In genomic region chr16:81831722-81832126, GRCh38 we compare ENCODE assay signal across 1 cellular context.
TF ChIP-seq lines count a peak whose summit lies in the region.

No MANE protein-coding gene starts in this region.

TF ChIP-seq in GM12878, 131 proteins besides CTCF, POLR2A, EP300 and RAD21 (continued from another document and continues in another):
- TF ChIP-seq, protein P1, sequence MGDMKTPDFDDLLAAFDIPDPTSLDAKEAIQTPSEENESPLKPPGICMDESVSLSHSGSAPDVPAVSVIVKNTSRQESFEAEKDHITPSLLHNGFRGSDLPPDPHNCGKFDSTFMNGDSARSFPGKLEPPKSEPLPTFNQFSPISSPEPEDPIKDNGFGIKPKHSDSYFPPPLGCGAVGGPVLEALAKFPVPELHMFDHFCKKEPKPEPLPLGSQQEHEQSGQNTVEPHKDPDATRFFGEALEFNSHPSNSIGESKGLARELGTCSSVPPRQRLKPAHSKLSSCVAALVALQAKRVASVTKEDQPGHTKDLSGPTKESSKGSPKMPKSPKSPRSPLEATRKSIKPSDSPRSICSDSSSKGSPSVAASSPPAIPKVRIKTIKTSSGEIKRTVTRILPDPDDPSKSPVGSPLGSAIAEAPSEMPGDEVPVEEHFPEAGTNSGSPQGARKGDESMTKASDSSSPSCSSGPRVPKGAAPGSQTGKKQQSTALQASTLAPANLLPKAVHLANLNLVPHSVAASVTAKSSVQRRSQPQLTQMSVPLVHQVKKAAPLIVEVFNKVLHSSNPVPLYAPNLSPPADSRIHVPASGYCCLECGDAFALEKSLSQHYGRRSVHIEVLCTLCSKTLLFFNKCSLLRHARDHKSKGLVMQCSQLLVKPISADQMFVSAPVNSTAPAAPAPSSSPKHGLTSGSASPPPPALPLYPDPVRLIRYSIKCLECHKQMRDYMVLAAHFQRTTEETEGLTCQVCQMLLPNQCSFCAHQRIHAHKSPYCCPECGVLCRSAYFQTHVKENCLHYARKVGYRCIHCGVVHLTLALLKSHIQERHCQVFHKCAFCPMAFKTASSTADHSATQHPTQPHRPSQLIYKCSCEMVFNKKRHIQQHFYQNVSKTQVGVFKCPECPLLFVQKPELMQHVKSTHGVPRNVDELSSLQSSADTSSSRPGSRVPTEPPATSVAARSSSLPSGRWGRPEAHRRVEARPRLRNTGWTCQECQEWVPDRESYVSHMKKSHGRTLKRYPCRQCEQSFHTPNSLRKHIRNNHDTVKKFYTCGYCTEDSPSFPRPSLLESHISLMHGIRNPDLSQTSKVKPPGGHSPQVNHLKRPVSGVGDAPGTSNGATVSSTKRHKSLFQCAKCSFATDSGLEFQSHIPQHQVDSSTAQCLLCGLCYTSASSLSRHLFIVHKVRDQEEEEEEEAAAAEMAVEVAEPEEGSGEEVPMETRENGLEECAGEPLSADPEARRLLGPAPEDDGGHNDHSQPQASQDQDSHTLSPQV (IDR thresholded peaks at IDR 0.05): no peak
- TF ChIP-seq ZBED1 (IDR thresholded peaks at IDR 0.05; ENCODE audit: borderline replicate concordance) (peak; percentile 79; the same call in 1 of the 2 replicates), IKZF2 (IDR thresholded peaks at IDR 0.05) (peak; percentile 80 to 84), SMAD5 (IDR thresholded peaks at IDR 0.05; ENCODE audit: low read depth) (no peak; the same call in 1 of the 2 replicates), TCF3 (IDR thresholded peaks at IDR 0.05; ENCODE audit: borderline replicate concordance, insufficient read depth, low read depth, low read length) (peak; percentile 9; the same call in 1 of the 2 replicates), ZZZ3 (IDR thresholded peaks at IDR 0.05; ENCODE audit: control insufficient read depth, insufficient read length, low read depth) (no peak), POU2F2 (IDR thresholded peaks at IDR 0.05; ENCODE audit: borderline replicate concordance, low read depth, low read length) (peak; percentile 94; the same call in 2 of the 3 replicates), MEF2A (IDR thresholded peaks at IDR 0.05; ENCODE audit: insufficient read depth, low read depth, low read length) (no peak), CHD2 (IDR thresholded peaks at IDR 0.05; ENCODE audit: borderline replicate concordance, low read depth, low read length) (peak; percentile 80; the same call in 1 of the 2 replicates), PAX5 (IDR thresholded peaks at IDR 0.05; ENCODE audit: borderline replicate concordance, low read depth, low read length) (peak; percentile 73; the same call in 1 of the 2 replicates), YBX1 (IDR thresholded peaks at IDR 0.05) (no peak), MTA2 (IDR thresholded peaks at IDR 0.05; ENCODE audit: low read depth) (peak; percentile 80), ZNF622 (IDR thresholded peaks at IDR 0.05) (no peak), CBX5 (IDR thresholded peaks at IDR 0.05; ENCODE audit: low read depth) (peak; percentile 57; the same call in 1 of the 2 replicates), CREB1 (IDR thresholded peaks at IDR 0.05; ENCODE audit: low read depth) (peak; percentile 59), MXI1 (IDR thresholded peaks at IDR 0.05; ENCODE audit: low read depth, low read length) (no peak), SMAD1 (IDR thresholded peaks at IDR 0.05; ENCODE audit: low read depth, partially characterized antibody) (no peak), SMARCA5 (IDR thresholded peaks at IDR 0.05) (peak; percentile 61; the same call in 1 of the 2 replicates), POLR2AphosphoS5 (IDR thresholded peaks at IDR 0.05; ENCODE audit: low read length) (peak; percentile 89), BCL11A (IDR thresholded peaks at IDR 0.05; ENCODE audit: low read depth, low read length) (peak; percentile 52; the same call in 1 of the 2 replicates), NR2F1 (conservative IDR thresholded peaks at IDR 0.05) (peak; percentile 85), MEF2B (IDR thresholded peaks at IDR 0.05; ENCODE audit: partially characterized antibody, poor library complexity, severe bottlenecking) (peak; percentile 63), BCLAF1 (IDR thresholded peaks at IDR 0.05) (no peak), PML (IDR thresholded peaks at IDR 0.05; ENCODE audit: low read length) (peak; percentile 97), FOXM1 (IDR thresholded peaks at IDR 0.05; ENCODE audit: low read depth, low read length) (peak; percentile 68; the same call in 1 of the 2 replicates), TBL1XR1 (IDR thresholded peaks at IDR 0.05; ENCODE audit: low read depth, low read length) (0 out of 2 replicates have a peak, but pooled peaks have one; percentile 54), SREBF1 (IDR thresholded peaks at IDR 0.05; ENCODE audit: low read length) (no peak), NBN (IDR thresholded peaks at IDR 0.05) (0 out of 2 replicates have a peak, but pooled peaks have one; percentile 40), ETV6 (conservative IDR thresholded peaks at IDR 0.05 in 1 of 2, IDR thresholded peaks at IDR 0.05 in 1 of 2; ENCODE audit: borderline replicate concordance in 1 of 2, low read depth in 1 of 2) (peak in 1 of 2 experiments; percentile 91; a peak in 2 of 4 replicates), TCF12 (IDR thresholded peaks at IDR 0.05; ENCODE audit: low read depth, low read length) (peak; percentile 51; the same call in 1 of the 2 replicates), SMC3 (IDR thresholded peaks at IDR 0.05; ENCODE audit: borderline replicate concordance, low read length) (peak; percentile 39; the same call in 1 of the 2 replicates), NFIC (IDR thresholded peaks at IDR 0.05; ENCODE audit: low read depth, low read length) (peak; percentile 78), EED (IDR thresholded peaks at IDR 0.05; ENCODE audit: low read depth) (peak; percentile 84), HDGF (IDR thresholded peaks at IDR 0.05) (peak; percentile 21), E2F8 (IDR thresholded peaks at IDR 0.05; ENCODE audit: low read depth, partially characterized antibody) (no peak), NR2C2 (IDR thresholded peaks at IDR 0.05; ENCODE audit: borderline replicate concordance, control insufficient read depth, insufficient read length, low read depth) (no peak), SKIL (IDR thresholded peaks at IDR 0.05; ENCODE audit: low read depth, poor library complexity, severe bottlenecking) (peak; percentile 56), TAF1 (IDR thresholded peaks at IDR 0.05; ENCODE audit: borderline replicate concordance, low read depth, low read length) (peak; percentile 81; the same call in 1 of the 2 replicates), TARDBP (IDR thresholded peaks at IDR 0.05; ENCODE audit: borderline replicate concordance) (no peak), YY1 (IDR thresholded peaks at IDR 0.05; ENCODE audit: low read depth, low read length) (peak; percentile 73), EGR1 (IDR thresholded peaks at IDR 0.05; ENCODE audit: borderline replicate concordance in 1 of 2, low read depth in 2 of 2, low read length in 2 of 2) (peak in 1 of 2 experiments; percentile 89; a peak in 2 of 3 replicates), TCF7 (IDR thresholded peaks at IDR 0.05; ENCODE audit: borderline replicate concordance) (no peak), ATF7 (IDR thresholded peaks at IDR 0.05; ENCODE audit: low read depth) (peak; percentile 63; the same call in 1 of the 2 replicates), DPF2 (IDR thresholded peaks at IDR 0.05) (peak; percentile 69), BHLHE40 (IDR thresholded peaks at IDR 0.05; ENCODE audit: borderline replicate concordance in 1 of 2, low read depth in 2 of 2, low read length in 1 of 2) (peak; percentile 53 to 65; a peak in 2 of 4 replicates), ZNF207 (IDR thresholded peaks at IDR 0.05; ENCODE audit: borderline replicate concordance) (no peak), RUNX3 (IDR thresholded peaks at IDR 0.05; ENCODE audit: low read length) (peak; percentile 98), CREM (IDR thresholded peaks at IDR 0.05; ENCODE audit: low read depth) (peak; percentile 60; the same call in 1 of the 2 replicates), WRNIP1 (IDR thresholded peaks at IDR 0.05; ENCODE audit: borderline replicate concordance, low read depth, low read length) (no peak), EZH2 (IDR thresholded peaks at IDR 0.05; ENCODE audit: borderline replicate concordance, control insufficient read depth, low read depth, low read length) (no peak)
- TF ChIP-seq, protein P2, sequence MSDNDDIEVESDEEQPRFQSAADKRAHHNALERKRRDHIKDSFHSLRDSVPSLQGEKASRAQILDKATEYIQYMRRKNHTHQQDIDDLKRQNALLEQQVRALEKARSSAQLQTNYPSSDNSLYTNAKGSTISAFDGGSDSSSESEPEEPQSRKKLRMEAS (IDR thresholded peaks at IDR 0.05; ENCODE audit: low read depth, low read length): no peak
- TF ChIP-seq, protein P3, sequence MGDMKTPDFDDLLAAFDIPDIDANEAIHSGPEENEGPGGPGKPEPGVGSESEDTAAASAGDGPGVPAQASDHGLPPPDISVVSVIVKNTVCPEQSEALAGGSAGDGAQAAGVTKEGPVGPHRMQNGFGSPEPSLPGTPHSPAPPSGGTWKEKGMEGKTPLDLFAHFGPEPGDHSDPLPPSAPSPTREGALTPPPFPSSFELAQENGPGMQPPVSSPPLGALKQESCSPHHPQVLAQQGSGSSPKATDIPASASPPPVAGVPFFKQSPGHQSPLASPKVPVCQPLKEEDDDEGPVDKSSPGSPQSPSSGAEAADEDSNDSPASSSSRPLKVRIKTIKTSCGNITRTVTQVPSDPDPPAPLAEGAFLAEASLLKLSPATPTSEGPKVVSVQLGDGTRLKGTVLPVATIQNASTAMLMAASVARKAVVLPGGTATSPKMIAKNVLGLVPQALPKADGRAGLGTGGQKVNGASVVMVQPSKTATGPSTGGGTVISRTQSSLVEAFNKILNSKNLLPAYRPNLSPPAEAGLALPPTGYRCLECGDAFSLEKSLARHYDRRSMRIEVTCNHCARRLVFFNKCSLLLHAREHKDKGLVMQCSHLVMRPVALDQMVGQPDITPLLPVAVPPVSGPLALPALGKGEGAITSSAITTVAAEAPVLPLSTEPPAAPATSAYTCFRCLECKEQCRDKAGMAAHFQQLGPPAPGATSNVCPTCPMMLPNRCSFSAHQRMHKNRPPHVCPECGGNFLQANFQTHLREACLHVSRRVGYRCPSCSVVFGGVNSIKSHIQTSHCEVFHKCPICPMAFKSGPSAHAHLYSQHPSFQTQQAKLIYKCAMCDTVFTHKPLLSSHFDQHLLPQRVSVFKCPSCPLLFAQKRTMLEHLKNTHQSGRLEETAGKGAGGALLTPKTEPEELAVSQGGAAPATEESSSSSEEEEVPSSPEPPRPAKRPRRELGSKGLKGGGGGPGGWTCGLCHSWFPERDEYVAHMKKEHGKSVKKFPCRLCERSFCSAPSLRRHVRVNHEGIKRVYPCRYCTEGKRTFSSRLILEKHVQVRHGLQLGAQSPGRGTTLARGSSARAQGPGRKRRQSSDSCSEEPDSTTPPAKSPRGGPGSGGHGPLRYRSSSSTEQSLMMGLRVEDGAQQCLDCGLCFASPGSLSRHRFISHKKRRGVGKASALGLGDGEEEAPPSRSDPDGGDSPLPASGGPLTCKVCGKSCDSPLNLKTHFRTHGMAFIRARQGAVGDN (IDR thresholded peaks at IDR 0.05): peak; percentile 87
